Comparison of ENCODE assay signal across 3 cellular contexts in genomic region chr1:206518743-206519142, GRCh38.
A peak's percentile ranks its signal among the peaks of the same experiment; 100 is the strongest.
TF ChIP-seq lines count a peak whose summit lies in the region.

No MANE protein-coding gene starts in this region.

TF ChIP-seq in IMR-90, 13 proteins besides CTCF, POLR2A, EP300 and RAD21:
- TF ChIP-seq CHD1 (IDR thresholded peaks at IDR 0.05; ENCODE audit: low read depth, low read length) = no peak
- TF ChIP-seq RCOR1 (IDR thresholded peaks at IDR 0.05; ENCODE audit: insufficient replicate concordance, low read length) = no peak
- peak; percentile 86 for TF ChIP-seq MAFK (IDR thresholded peaks at IDR 0.05; ENCODE audit: low read depth, low read length)

TF ChIP-seq in K562, 482 proteins besides CTCF, POLR2A, EP300 and RAD21 (continues in another document):
- TF ChIP-seq ZNF253 (CRISPR knock-in tag; conservative IDR thresholded peaks at IDR 0.05) = no peak
- no peak for TF ChIP-seq PHB2 (IDR thresholded peaks at IDR 0.05; ENCODE audit: low read depth)
- peak; percentile 48; the same call in 1 of the 2 replicates for TF ChIP-seq NFE2 (IDR thresholded peaks at IDR 0.05; ENCODE audit: low read depth)
- TF ChIP-seq EWSR1 (IDR thresholded peaks at IDR 0.05; ENCODE audit: borderline replicate concordance, low read depth, partially characterized antibody) = no peak
- no peak for TF ChIP-seq SIRT6 (IDR thresholded peaks at IDR 0.05; ENCODE audit: low read depth, low read length)
- no peak for TF ChIP-seq DEAF1 (CRISPR knock-in tag; IDR thresholded peaks at IDR 0.05)
- TF ChIP-seq TAF1 (IDR thresholded peaks at IDR 0.05; ENCODE audit: control insufficient read depth, extremely low read depth, insufficient read depth, low read length, severe bottlenecking) = no peak
- TF ChIP-seq CCNT2 (IDR thresholded peaks at IDR 0.05; ENCODE audit: borderline replicate concordance, extremely low read depth, insufficient read length, low read depth, low read length) = no peak
- no peak for TF ChIP-seq ZNF609 (CRISPR knock-in tag; IDR thresholded peaks at IDR 0.05; ENCODE audit: borderline replicate concordance)
- no peak for TF ChIP-seq ZNF696 (CRISPR knock-in tag; conservative IDR thresholded peaks at IDR 0.05)
- TF ChIP-seq ZNF184 (CRISPR knock-in tag; IDR thresholded peaks at IDR 0.05) = no peak
- no peak for TF ChIP-seq ZNF512 (tag; IDR thresholded peaks at IDR 0.05)
- TF ChIP-seq ZNF140 (CRISPR knock-in tag; IDR thresholded peaks at IDR 0.05) = no peak
- no peak for TF ChIP-seq FOXK1 (CRISPR knock-in tag; IDR thresholded peaks at IDR 0.05; ENCODE audit: borderline replicate concordance)
- peak; percentile 95 for TF ChIP-seq C11orf30 (IDR thresholded peaks at IDR 0.05; ENCODE audit: low read depth)
- TF ChIP-seq DDX20 (tag; IDR thresholded peaks at IDR 0.05; ENCODE audit: low read depth) = no peak
- no peak for TF ChIP-seq MCM5 (IDR thresholded peaks at IDR 0.05; ENCODE audit: low read depth)
- TF ChIP-seq ELF2 (CRISPR knock-in tag; IDR thresholded peaks at IDR 0.05) = no peak
- TF ChIP-seq GATAD2B (IDR thresholded peaks at IDR 0.05; ENCODE audit: borderline replicate concordance) = no peak
- no peak for TF ChIP-seq ETV1 (tag; conservative IDR thresholded peaks at IDR 0.05; ENCODE audit: low read depth)
- no peak for TF ChIP-seq ZNF436 (CRISPR knock-in tag; IDR thresholded peaks at IDR 0.05)
- peak; percentile 93 for TF ChIP-seq MAFG (tag; conservative IDR thresholded peaks at IDR 0.05)
- TF ChIP-seq CREB3L1 (IDR thresholded peaks at IDR 0.05; ENCODE audit: borderline replicate concordance, low read depth) = no peak
- TF ChIP-seq FIP1L1 (IDR thresholded peaks at IDR 0.05; ENCODE audit: low read depth, low read length, poor library complexity, severe bottlenecking) = no peak

TF ChIP-seq in HepG2, 621 proteins besides CTCF, POLR2A, EP300 and RAD21:
- TF ChIP-seq MAFF (IDR thresholded peaks at IDR 0.05; ENCODE audit: low read depth, low read length) (peak; percentile 89), ZNF20 (CRISPR knock-in tag; IDR thresholded peaks at IDR 0.05) (no peak), MAFK (conservative IDR thresholded peaks at IDR 0.05 in 1 of 2, IDR thresholded peaks at IDR 0.05 in 1 of 2; ENCODE audit: low read length in 2 of 2) (peak; percentile 91 to 95)
